In the genomic region with DNA sequence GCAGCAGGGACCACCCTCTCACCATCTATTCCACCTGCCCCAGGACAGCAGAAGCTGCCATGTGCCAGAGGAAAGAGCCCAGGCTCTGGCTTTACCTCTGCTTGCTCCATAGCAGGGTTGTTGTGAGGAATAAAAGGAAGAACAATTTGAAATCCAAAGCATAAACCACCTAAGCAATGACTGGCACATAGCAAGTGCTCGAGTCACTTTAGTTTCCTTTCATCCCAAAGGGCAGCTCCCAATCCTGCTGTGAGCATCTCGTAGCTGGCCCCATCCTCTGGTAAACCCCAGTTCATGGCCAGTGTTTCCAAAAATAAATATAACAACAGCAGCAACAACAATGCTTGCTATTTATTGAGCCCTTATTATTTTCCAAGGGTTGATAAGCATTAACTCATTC, we compare ENCODE assay signal across 27 cellular contexts.
"Had no signal": no experiment of that assay in that cellular context is flagged by ENCODE, and none has a peak within 500 bp of the region (broad histone marks: within the 10 kb centered on the region; RNA-seq: fewer than 3 reads in every experiment).

No MANE protein-coding gene starts in this region.

- H3K4me3 Mint-ChIP-seq: activated CD8-positive, alpha-beta T cell treated with anti-CD3 and anti-CD28 coated beads, Interleukin-2, amount 10 ng/mL, durations not matched to agents 7 days and 5 days; activated naive CD8-positive, alpha-beta T cell treated with anti-CD3 and anti-CD28 coated beads, Interleukin-2, amount 10 ng/mL, durations not matched to agents 7 days and 5 days; central memory CD8-positive, alpha-beta T cell; WTC11 had no signal

- DNase-seq: activated CD4-positive, alpha-beta T cell treated with anti-CD3 and anti-CD28 coated beads for 48 hours; activated CD4-positive, alpha-beta T cell treated with anti-CD3 and anti-CD28 coated beads, Interleukin-2, amount 50 U/mL, for 4 hours; activated CD4-positive, CD25-positive, alpha-beta regulatory T cell treated with anti-CD3 and anti-CD28 coated beads, Interleukin-2, amount 50 U/mL, for 72 hours; activated CD8-positive, alpha-beta memory T cell treated with anti-CD3 and anti-CD28 coated beads, Interleukin-2, amount 50 U/mL, for 48 hours; activated CD8-positive, alpha-beta T cell treated with anti-CD3 and anti-CD28 coated beads, Interleukin-2, amount 10 ng/mL, durations not matched to agents 7 days and 5 days; activated naive CD4-positive, alpha-beta T cell treated with anti-CD3 and anti-CD28 coated beads, Interleukin-2, amount 50 U/mL, for 16 hours; activated naive CD8-positive, alpha-beta T cell treated with anti-CD3 and anti-CD28 coated beads, Interleukin-2, amount 10 ng/mL, durations not matched to agents 7 days and 5 days; activated T-cell treated with anti-CD3 and anti-CD28 coated beads, Interleukin-2, amount 50 U/mL, for 1 hour; adrenal gland; anterior cingulate cortex; Karpas-422; NCI-H1092; NCI-H2029; NCI-H2107; NCI-H510A treated with DMSO at 0.1 percent for 48 hours; NCI-H69; NK-92 treated with Interleukin-12 subunit alpha and Interleukin-12 subunit beta, amount 100 ng/mL, for 24 hours; OCI-M1; Peyer's patch; Right ventricle myocardium superior; SJCRH30; SK-N-SH; T-helper 1 cell had no signal

- H3K36me3 ChIP-seq: adrenal gland, Peyer's patch, SJCRH30 had no signal

- H3K27me3 ChIP-seq: adrenal gland, Peyer's patch, SJCRH30 had no signal

- H3K4me2 ChIP-seq: SK-N-SH had no signal

- H3K9me3 Mint-ChIP-seq: activated naive CD8-positive, alpha-beta T cell treated with anti-CD3 and anti-CD28 coated beads, Interleukin-2, amount 10 ng/mL, durations not matched to agents 7 days and 5 days; central memory CD8-positive, alpha-beta T cell; WTC11 had no signal

- H3K4me1 Mint-ChIP-seq: central memory CD8-positive, alpha-beta T cell had no signal

- H3K9me3 ChIP-seq: adrenal gland, Peyer's patch, SJCRH30, SK-N-SH had no signal

- ATAC-seq: activated CD8-positive, alpha-beta T cell treated with anti-CD3 and anti-CD28 coated beads, Interleukin-2, amount 10 ng/mL, durations not matched to agents 7 days and 5 days; K562; WTC11 had no signal

- H3K4me1 ChIP-seq: adrenal gland, Peyer's patch, SJCRH30 had no signal

- H3K4me3 ChIP-seq: adrenal gland, K562, Peyer's patch, SJCRH30 had no signal

- H3K27ac ChIP-seq: adrenal gland, Peyer's patch, RWPE1, SJCRH30 had no signal

- H3K27ac Mint-ChIP-seq: activated CD8-positive, alpha-beta T cell treated with anti-CD3 and anti-CD28 coated beads, Interleukin-2, amount 10 ng/mL, durations not matched to agents 7 days and 5 days; activated naive CD8-positive, alpha-beta T cell treated with anti-CD3 and anti-CD28 coated beads, Interleukin-2, amount 10 ng/mL, durations not matched to agents 7 days and 5 days; WTC11 had no signal

- H3K36me3 Mint-ChIP-seq: activated naive CD8-positive, alpha-beta T cell treated with anti-CD3 and anti-CD28 coated beads, Interleukin-2, amount 10 ng/mL, durations not matched to agents 7 days and 5 days; WTC11 had no signal

- H3K27me3 Mint-ChIP-seq: activated naive CD8-positive, alpha-beta T cell treated with anti-CD3 and anti-CD28 coated beads, Interleukin-2, amount 10 ng/mL, durations not matched to agents 7 days and 5 days had no signal
